1 cellular context compared by ENCODE assay signal in the genomic region with DNA sequence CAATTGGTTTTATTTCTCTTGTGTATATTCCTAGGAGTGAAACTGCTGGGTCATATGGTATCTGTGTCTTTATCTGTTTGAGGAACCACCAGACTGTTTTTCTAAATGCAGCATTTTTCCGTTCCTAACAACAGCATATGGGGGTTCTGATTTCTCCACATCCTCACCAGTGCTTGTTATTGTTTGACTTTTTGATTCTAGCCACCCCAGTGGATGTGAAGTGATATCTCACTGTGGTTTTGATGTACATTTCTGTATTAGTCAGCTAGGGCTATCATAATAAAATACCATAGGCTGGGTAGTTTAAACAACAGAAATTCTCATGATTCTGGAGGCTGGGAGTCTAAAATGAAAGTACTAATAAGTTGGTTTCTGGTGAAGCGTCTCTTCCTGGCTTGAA. TPM values are rescaled to one million over a fixed set of nuclear protein-coding genes. Genes with fewer than 3 reads are reported as not detected.
"Had no signal": no experiment of that assay in that cellular context is flagged by ENCODE, and none has a peak within 500 bp of the region (broad histone marks: within the 10 kb centered on the region; RNA-seq: fewer than 3 reads in every experiment).

No MANE protein-coding gene starts in this region.

RNA-seq across cellular contexts. Expression of a gene that starts 9.0 kb away (rescaled TPM):
- total RNA-seq: ascending aorta had no signal
